ENCODE assay signal across 9 cellular contexts in genomic region chr18:55998071-55998522, GRCh38.
DNase-seq lines count a peak whose midpoint lies in the region; ATAC-seq and TF ChIP-seq lines count a peak whose summit lies in the region.
"Had no signal": no experiment of that assay in that cellular context is flagged by ENCODE, and none has a peak within 500 bp of the region (broad histone marks: within the 10 kb centered on the region; RNA-seq: fewer than 3 reads in every experiment).

No MANE protein-coding gene starts in this region.

- DNase-seq in astrocyte of the spinal cord (ENCODE audit: low read depth, low spot score), result peak; percentile 56
- peak; percentile 24 for DNase-seq in iris pigment epithelial cell (ENCODE audit: low read depth)
- peak; percentile 70 for DNase-seq in stromal cell of bone marrow (ENCODE audit: low read depth)
- no peak for DNase-seq in HT-29 (ENCODE audit: low spot score)
- no peak for DNase-seq in GM10266 (ENCODE audit: extremely low spot score)
- no peak for DNase-seq in activated CD4-positive, CD25-positive, alpha-beta regulatory T cell treated with anti-CD3 and anti-CD28 coated beads, Interleukin-2, amount 50 U/mL, for 72 hours

- no peaks in the 10 kb centered on the region for H3K36me3 ChIP-seq in KMS-11 (ENCODE audit: insufficient read depth)

- H2AFZ ChIP-seq in KMS-11 (ENCODE audit: low read depth), result peak overlapping the region; percentile 92

- H3K4me3 ChIP-seq in KMS-11 (IDR thresholded peaks at IDR 0.05; ENCODE audit: insufficient read depth, low read depth, low read length) (no peak overlapping the region), astrocyte of the spinal cord (ENCODE audit: low read depth, low read length) (no peak overlapping the region)

- in situ Hi-C loops in astrocyte of the spinal cord (cut with HindIII; ENCODE audit: low sequenced_read_pairs), result no loop called here

- no peaks in the 10 kb centered on the region for H3K79me2 ChIP-seq in KMS-11 (ENCODE audit: insufficient read depth, low read depth)

- TF ChIP-seq CTCF in KMS-11 (conservative IDR thresholded peaks at IDR 0.05; ENCODE audit: low read depth, low read length) (no peak), astrocyte of the spinal cord (IDR thresholded peaks at IDR 0.05; ENCODE audit: low read depth, low read length) (no peak), GM10266 (IDR thresholded peaks at IDR 0.05; ENCODE audit: control insufficient read depth, insufficient read depth, low read depth, missing control alignments) (no peak)

- H4K20me1 ChIP-seq in KMS-11 (ENCODE audit: insufficient read depth), result no peaks in the 10 kb centered on the region

- no peak for ATAC-seq in GM21825 (IDR thresholded peaks at IDR 0.05; ENCODE audit: unreplicated experiment)
- ATAC-seq: Panc1 had no signal

- peak overlapping the region; percentile 92 for H3K4me2 ChIP-seq in KMS-11

- peak overlapping the region; percentile 79 for H3K27ac ChIP-seq in KMS-11

- H3K4me1 ChIP-seq in KMS-11 (ENCODE audit: low read depth, poor library complexity, severe bottlenecking), result peaks cover 84% of the 10 kb centered on the region

- H3K27me3 ChIP-seq in KMS-11 (ENCODE audit: insufficient read depth, low read depth), result no peaks in the 10 kb centered on the region

- H3K9ac ChIP-seq in KMS-11, result peak overlapping the region; percentile 57

Comparison
In these comparisons a context has a peak if more than half of its experiments do, and no peak if none do; other contexts are left out.
1. DNase-seq: peak in astrocyte of the spinal cord (single experiment), iris pigment epithelial cell (single experiment) and stromal cell of bone marrow (single experiment); none in HT-29 (single experiment), GM10266 (single experiment) and activated CD4-positive, CD25-positive, alpha-beta regulatory T cell treated with anti-CD3 and anti-CD28 coated beads, Interleukin-2, amount 50 U/mL, for 72 hours (single experiment).